ENCODE assay signal across 8 cellular contexts in genomic region chr7:95772771-95773581, GRCh38. TPM values are rescaled to one million over a fixed set of nuclear protein-coding genes. Genes with fewer than 3 reads are reported as not detected.
A peak's percentile ranks its signal among the peaks of the same experiment; 100 is the strongest.
DNase-seq lines count a peak whose midpoint lies in the region; ATAC-seq, FAIRE-seq and TF ChIP-seq lines count a peak whose summit lies in the region.

No MANE protein-coding gene starts in this region.

- no peaks in the 10 kb centered on the region for H3K36me3 ChIP-seq in BLaER1
- H3K36me3 ChIP-seq in astrocyte (ENCODE audit: insufficient read depth, low read length) = no peaks in the 10 kb centered on the region
- H3K36me3 ChIP-seq in iPS-18a (ENCODE audit: control insufficient read depth, low read depth, low read length) = no peaks in the 10 kb centered on the region
- H3K36me3 ChIP-seq in Karpas-422 (ENCODE audit: insufficient read depth, low read length) = no peaks in the 10 kb centered on the region

- peak overlapping the region; percentile 69; the same call in 1 of the 2 replicates for H3K9ac ChIP-seq in BLaER1
- H3K9ac ChIP-seq in astrocyte (ENCODE audit: low read length) = peak overlapping the region; percentile 75
- H3K9ac ChIP-seq in iPS-18a (ENCODE audit: low read length) = no peak overlapping the region
- no peak overlapping the region for H3K9ac ChIP-seq in Karpas-422 (ENCODE audit: low read length)

- H3K4me1 ChIP-seq in BLaER1 (peaks cover 39% of the 10 kb centered on the region), astrocyte (ENCODE audit: insufficient read depth, low read length) (peaks cover 6% of the 10 kb centered on the region), iPS-18a (ENCODE audit: control insufficient read depth, low read depth, low read length) (peaks cover 15% of the 10 kb centered on the region), Karpas-422 (ENCODE audit: low read length) (no peaks in the 10 kb centered on the region)

- no peaks in the 10 kb centered on the region for H3K36me3 Mint-ChIP-seq in astrocyte (ENCODE audit: low read depth, unreplicated experiment)

- no peak for FAIRE-seq in astrocyte (lab: Jason Lieb, UNC)

- H3K9me2 ChIP-seq in Karpas-422 (replicated peaks; ENCODE audit: insufficient read depth, low read length) = no peaks in the 10 kb centered on the region

- peaks cover 2% of the 10 kb centered on the region for H3K4me1 Mint-ChIP-seq in astrocyte (ENCODE audit: low read depth, unreplicated experiment)

- H3K79me2 ChIP-seq in astrocyte (ENCODE audit: insufficient read depth, low read length) (no peaks in the 10 kb centered on the region), Karpas-422 (ENCODE audit: low read length) (no peaks in the 10 kb centered on the region)

- H3K27ac ChIP-seq in BLaER1 (no peak overlapping the region), astrocyte (ENCODE audit: low read depth, low read length) (no peak overlapping the region), iPS-18a (ENCODE audit: low read length) (no peak overlapping the region), Karpas-422 (ENCODE audit: low read length) (no peak overlapping the region)

- no peak for TF ChIP-seq CTCF in astrocyte (IDR thresholded peaks at IDR 0.05; ENCODE audit: insufficient read depth, low read depth, low read length)

- peak overlapping the region; percentile 74 for H3K4me3 ChIP-seq in BLaER1
- H3K4me3 ChIP-seq in astrocyte (ENCODE audit: insufficient read depth, low read depth, low read length) = peak overlapping the region; percentile 68
- H3K4me3 ChIP-seq in iPS-18a (ENCODE audit: low read length) = peak overlapping the region; percentile 71
- H3K4me3 ChIP-seq in skeletal muscle cell (ENCODE audit: low read depth, low read length) = peak overlapping the region; percentile 58
- no peak overlapping the region for H3K4me3 ChIP-seq in Karpas-422 (ENCODE audit: low read length)

- peak overlapping the region; percentile 85 for H3K4me3 Mint-ChIP-seq in astrocyte (ENCODE audit: unreplicated experiment)

- H3K27me3 ChIP-seq in BLaER1 (no peaks in the 10 kb centered on the region), astrocyte (ENCODE audit: insufficient read depth, low read length) (no peaks in the 10 kb centered on the region), iPS-18a (ENCODE audit: control insufficient read depth, insufficient read depth, low read length) (peaks cover 37% of the 10 kb centered on the region), Karpas-422 (ENCODE audit: low read length) (no peaks in the 10 kb centered on the region)

- no peak overlapping the region for H3K27ac Mint-ChIP-seq in astrocyte (ENCODE audit: unreplicated experiment)

- peaks cover 11% of the 10 kb centered on the region for H3K27me3 Mint-ChIP-seq in astrocyte (ENCODE audit: low read depth, unreplicated experiment)

- H3K4me2 ChIP-seq in BLaER1 (peak overlapping the region; percentile 96), astrocyte (ENCODE audit: low read length) (peak overlapping the region; percentile 99), Karpas-422 (ENCODE audit: low read depth, low read length, poor library complexity, severe bottlenecking) (no peak overlapping the region)

- peak; percentile 9 for ATAC-seq in HG03159 (IDR thresholded peaks at IDR 0.05; ENCODE audit: unreplicated experiment)

- H4K20me1 ChIP-seq in BLaER1 (no peaks in the 10 kb centered on the region), astrocyte (ENCODE audit: insufficient read depth, low read length) (no peaks in the 10 kb centered on the region), Karpas-422 (ENCODE audit: insufficient read depth, low read depth, low read length) (no peaks in the 10 kb centered on the region)

- no peaks in the 10 kb centered on the region for H3K9me3 ChIP-seq in BLaER1
- H3K9me3 ChIP-seq in astrocyte (ENCODE audit: insufficient read depth, low read depth, low read length) = no peaks in the 10 kb centered on the region
- no peaks in the 10 kb centered on the region for H3K9me3 ChIP-seq in iPS-18a (ENCODE audit: control insufficient read depth, low read depth, low read length)
- H3K9me3 ChIP-seq in Karpas-422 (ENCODE audit: low read length) = no peaks in the 10 kb centered on the region

- H2AFZ ChIP-seq in astrocyte (ENCODE audit: low read depth, low read length) = peak overlapping the region; percentile 89
- no peak overlapping the region for H2AFZ ChIP-seq in Karpas-422 (ENCODE audit: low read length)

- H3K9me3 Mint-ChIP-seq in astrocyte (ENCODE audit: unreplicated experiment) = no peaks in the 10 kb centered on the region

- DNase-seq in astrocyte (ENCODE audit: low read depth) (peak; percentile 15), skeletal muscle cell (ENCODE audit: low read depth) (no peak), NCI-H2107 (lab: John Stamatoyannopoulos, UW) (no peak), Karpas-422 (no peak)
- no peak for DNase-seq in stimulated activated naive CD4-positive, alpha-beta T cell treated with Interleukin-2 at 50 U/mL for 16 hours (lab: John Stamatoyannopoulos, UW)

RNA-seq across cellular contexts. Expression of gene DYNC1I1, which starts 0.6 kb away (rescaled TPM):
- total RNA-seq in astrocyte = 3.2 TPM in 2 replicates
- total RNA-seq in Karpas-422 (2014; rRNA removed; shearing (Covaris generic); ENCODE audit: low replicate concordance) = 0.40 TPM in 1 of 2 replicates, not detected in the other

Comparison
In these comparisons a context has a peak if more than half of its experiments do, and no peak if none do; other contexts are left out.
1. H3K9ac ChIP-seq: peak in BLaER1 (single experiment) and astrocyte (single experiment); none in iPS-18a (single experiment) and Karpas-422 (single experiment).